ENCODE assay signal across 7 cellular contexts in genomic region chr6:47678739-47679138, GRCh38. TPM values are rescaled to one million over a fixed set of nuclear protein-coding genes. Genes with fewer than 3 reads are reported as not detected.
"Had no signal": no experiment of that assay in that cellular context is flagged by ENCODE, and none has a peak within 500 bp of the region (broad histone marks: within the 10 kb centered on the region; RNA-seq: fewer than 3 reads in every experiment).

No MANE protein-coding gene starts in this region.

- DNase-seq: H9, HCEC 1CT, KBM-7 had no signal

- FAIRE-seq: H1, H54, HepG2 had no signal

RNA-seq across cellular contexts. Expression of gene ADGRF4, which starts 19.6 kb away (rescaled TPM):
- total RNA-seq: GM23338, H1, H9, HepG2 had no signal
